In genomic region chr6:2218866-2219265, GRCh38 we compare ENCODE assay signal across 9 cellular contexts.
"Had no signal": no experiment of that assay in that cellular context is flagged by ENCODE, and none has a peak within 500 bp of the region (broad histone marks: within the 10 kb centered on the region; RNA-seq: fewer than 3 reads in every experiment).

No MANE protein-coding gene starts in this region.

- H2AFZ ChIP-seq: GM23248 had no signal

- H3K9ac ChIP-seq: GM23248, KMS-11 had no signal

- FAIRE-seq: HTR-8/SVneo had no signal

- DNase-seq: GM23248, GOT3, H7, KBM-7 had no signal

- H3K27ac ChIP-seq: GM23248, KMS-11 had no signal

- H3K9me3 Mint-ChIP-seq: IgD-negative memory B cell had no signal

- H3K4me3 ChIP-seq: GM23248, HAP-1 had no signal

- H3K36me3 ChIP-seq: HAP-1 had no signal

- ATAC-seq: HCT116 had no signal

- H3K4me2 ChIP-seq: KMS-11 had no signal

- H3K9me3 ChIP-seq: HAP-1 had no signal
